ENCODE assay signal across 9 cellular contexts in the genomic region with DNA sequence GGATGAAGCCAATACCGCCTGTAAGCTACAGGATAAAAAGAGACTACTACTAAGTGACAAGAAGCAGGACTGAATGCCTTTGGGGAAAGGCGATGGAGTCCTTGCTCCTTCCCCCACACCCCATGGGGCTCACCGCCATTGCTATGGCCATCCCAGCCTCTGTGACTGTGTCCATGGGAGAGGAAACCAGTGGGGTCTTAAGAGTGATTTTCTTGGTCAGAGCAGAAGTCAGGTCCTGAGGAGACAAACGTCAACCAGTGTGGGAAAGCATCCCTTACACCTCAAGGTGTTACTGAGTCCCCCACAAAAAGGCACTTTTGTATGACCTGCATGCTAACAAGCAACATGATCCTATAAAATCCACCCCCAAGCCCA. TPM values are rescaled to one million over a fixed set of nuclear protein-coding genes. Genes with fewer than 3 reads are reported as not detected.
DNase-seq lines count a peak whose midpoint lies in the region; ATAC-seq and TF ChIP-seq lines count a peak whose summit lies in the region.
"Had no signal": no experiment of that assay in that cellular context is flagged by ENCODE, and none has a peak within 500 bp of the region (broad histone marks: within the 10 kb centered on the region; RNA-seq: fewer than 3 reads in every experiment).

No MANE protein-coding gene starts in this region.

- peak overlapping the region; percentile 90 for H3K4me3 ChIP-seq in adipocyte (ENCODE audit: low read length)
- H3K4me3 ChIP-seq in thoracic aorta = peak overlapping the region; percentile 82

- peak overlapping the region; percentile 95 to 96 for H3K4me3 Mint-ChIP-seq in activated T-cell treated with anti-CD3 and anti-CD28 coated beads, Interleukin-2, amount 50 U/mL, for 72 hours

- H3K36me3 ChIP-seq in adipocyte (ENCODE audit: control insufficient read depth, insufficient read depth, low read length, severe bottlenecking) (peaks cover 75% of the 10 kb centered on the region), thoracic aorta (peaks cover 43% of the 10 kb centered on the region)

- H3K27ac ChIP-seq in layer of hippocampus (ENCODE audit: low read depth, low read length) (peak overlapping the region; percentile 95), thoracic aorta (peak overlapping the region; percentile 87 to 91)

- no peak for TF ChIP-seq CTCF in thoracic aorta (IDR thresholded peaks at IDR 0.05)

- peak overlapping the region; percentile 93 for H3K9ac ChIP-seq in adipocyte (ENCODE audit: low read length)

- no peaks in the 10 kb centered on the region for H3K27me3 Mint-ChIP-seq in activated T-cell treated with anti-CD3 and anti-CD28 coated beads, Interleukin-2, amount 50 U/mL, for 72 hours (ENCODE audit: low read depth)

- no peak for DNase-seq in activated T-cell treated with anti-CD3 and anti-CD28 coated beads, Interleukin-2, amount 50 U/mL, for 72 hours
- DNase-seq in activated T-cell treated with anti-CD3 and anti-CD28 coated beads, Interleukin-2, amount 50 U/mL, for 1 hour = no peak
- DNase-seq in adipocyte (ENCODE audit: low read depth) = no peak
- no peak for DNase-seq in thoracic aorta (ENCODE audit: low spot score)
- DNase-seq in AG20443 (ENCODE audit: low spot score) = no peak
- DNase-seq in hepatic stellate cell (ENCODE audit: low spot score) = no peak
- DNase-seq in Kasumi-1 (lab: John Stamatoyannopoulos, UW) = no peak
- DNase-seq: DMS79 treated with DMSO at 0.1 percent for 48 hours had no signal

- H3K4me1 Mint-ChIP-seq in activated T-cell treated with anti-CD3 and anti-CD28 coated beads, Interleukin-2, amount 50 U/mL, for 72 hours (ENCODE audit: low read depth) = peaks cover 72% of the 10 kb centered on the region

- no peak for ATAC-seq in activated T-cell treated with anti-CD3 and anti-CD28 coated beads, Interleukin-2, amount 50 U/mL, for 72 hours (replicated peaks in 1 of 2)
- no peak for ATAC-seq in thoracic aorta (ENCODE audit: insufficient number of reproducible peaks, low FRiP score, low read depth)

- H3K4me1 ChIP-seq in adipocyte (ENCODE audit: control insufficient read depth, insufficient read depth, low read length) (peaks cover 41% of the 10 kb centered on the region), thoracic aorta (ENCODE audit: control insufficient read depth in 1 of 2, low read depth in 2 of 2) (peaks cover under 1 to 16% of the 10 kb centered on the region in 2 donors)

- no peaks in the 10 kb centered on the region for H3K9me3 Mint-ChIP-seq in activated T-cell treated with anti-CD3 and anti-CD28 coated beads, Interleukin-2, amount 50 U/mL, for 72 hours

- H3K36me3 Mint-ChIP-seq in activated T-cell treated with anti-CD3 and anti-CD28 coated beads, Interleukin-2, amount 50 U/mL, for 72 hours (ENCODE audit: insufficient read depth in 2 of 2) = peaks cover 7 to 43% of the 10 kb centered on the region in 2 donors

- H3K27ac Mint-ChIP-seq in activated T-cell treated with anti-CD3 and anti-CD28 coated beads, Interleukin-2, amount 50 U/mL, for 72 hours = peak overlapping the region; percentile 95

- H3K27me3 ChIP-seq in adipocyte (replicated peaks; ENCODE audit: control insufficient read depth, insufficient read depth, low read length) (no peaks in the 10 kb centered on the region), layer of hippocampus (ENCODE audit: control insufficient read depth, insufficient read depth, low read length) (no peaks in the 10 kb centered on the region), thoracic aorta (replicated peaks; ENCODE audit: insufficient read depth) (no peaks in the 10 kb centered on the region)

- H3K9me3 ChIP-seq in adipocyte (ENCODE audit: control insufficient read depth, low read length) (no peaks in the 10 kb centered on the region), thoracic aorta (no peaks in the 10 kb centered on the region)

RNA-seq across cellular contexts. Expression of gene IMPDH2, which starts 0.9 kb away (rescaled TPM):
- 100 to 1,000 TPM; 490 to 562 TPM for total RNA-seq in activated T-cell treated with anti-CD3 and anti-CD28 coated beads, Interleukin-2, amount 50 U/mL, for 72 hours
- 10 to 100 TPM; 56.0 to 96.2 TPM for total RNA-seq in thoracic aorta

RNA-seq across cellular contexts. Expression of gene NDUFAF3, which starts 6.4 kb away (rescaled TPM):
- 10 to 100 TPM; 31.9 to 35.1 TPM for total RNA-seq in activated T-cell treated with anti-CD3 and anti-CD28 coated beads, Interleukin-2, amount 50 U/mL, for 72 hours
- total RNA-seq in thoracic aorta = 100 to 1,000 TPM in 1 of 2 donors, 10 to 100 TPM in 1; 65.7 to 164 TPM

RNA-seq across cellular contexts. Expression of gene DALRD3, which starts 9.9 kb away (rescaled TPM):
- 10 to 100 TPM; 24.8 to 29.8 TPM for total RNA-seq in activated T-cell treated with anti-CD3 and anti-CD28 coated beads, Interleukin-2, amount 50 U/mL, for 72 hours
- total RNA-seq in thoracic aorta = 10 to 100 TPM; 16.8 to 36.8 TPM

RNA-seq across cellular contexts. Expression of gene WDR6, which starts 21.1 kb away (rescaled TPM):
- total RNA-seq in activated T-cell treated with anti-CD3 and anti-CD28 coated beads, Interleukin-2, amount 50 U/mL, for 72 hours = 100 to 1,000 TPM; 145 to 159 TPM
- 100 to 1,000 TPM in 1 of 2 donors, 10 to 100 TPM in 1; 89.9 to 121 TPM for total RNA-seq in thoracic aorta

RNA-seq across cellular contexts. Expression of gene P4HTM, which starts 38.2 kb away (rescaled TPM):
- 10 to 100 TPM; 42.0 to 45.7 TPM for total RNA-seq in activated T-cell treated with anti-CD3 and anti-CD28 coated beads, Interleukin-2, amount 50 U/mL, for 72 hours
- 10 to 100 TPM; 57.6 to 75.1 TPM for total RNA-seq in thoracic aorta

Comparison
In these comparisons a context has a peak if more than half of its experiments do, and no peak if none do; other contexts are left out.
1. RNA of gene IMPDH2, which starts 0.9 kb away (total RNA-seq): 490 to 562 TPM in activated T-cell treated with anti-CD3 and anti-CD28 coated beads, Interleukin-2, amount 50 U/mL, for 72 hours; 56.0 to 96.2 TPM in thoracic aorta; every median in the first group is over 4 times any median in the second.